In genomic region chr6:32742374-32742773, GRCh38 we compare ENCODE assay signal across 17 cellular contexts. TPM values are rescaled to one million over a fixed set of nuclear protein-coding genes. Genes with fewer than 3 reads are reported as not detected.
DNase-seq lines count a peak whose midpoint lies in the region; ATAC-seq, FAIRE-seq and TF ChIP-seq lines count a peak whose summit lies in the region.
"Had no signal": no experiment of that assay in that cellular context is flagged by ENCODE, and none has a peak within 500 bp of the region (broad histone marks: within the 10 kb centered on the region; RNA-seq: fewer than 3 reads in every experiment).

No MANE protein-coding gene starts in this region.

- TF ChIP-seq EP300 in K562 (IDR thresholded peaks at IDR 0.05; ENCODE audit: low read length) (no peak), esophagus muscularis mucosa (IDR thresholded peaks at IDR 0.05) (no peak)

- H3K4me3 ChIP-seq in Karpas-422 (ENCODE audit: low read length) (no peak overlapping the region), K562 (no peak overlapping the region), esophagus muscularis mucosa (no peak overlapping the region)
- H3K4me3 ChIP-seq: HAP-1 had no signal

- peak overlapping the region; percentile 47; the same call in 1 of the 2 replicates for H3K27ac ChIP-seq in Karpas-422 (ENCODE audit: low read length)
- H3K27ac ChIP-seq in K562 (ENCODE audit: extremely low read depth, low read depth, low read length) = no peak overlapping the region
- no peak overlapping the region for H3K27ac ChIP-seq in esophagus muscularis mucosa (replicated peaks in 1 of 4)

- H3K4me1 Mint-ChIP-seq in activated naive CD4-positive, alpha-beta T cell treated with anti-CD3 and anti-CD28 coated beads, Interleukin-2, amount 10 ng/mL, durations not matched to agents 7 days and 5 days = no peaks in the 10 kb centered on the region
- H3K4me1 Mint-ChIP-seq in T-cell = peaks cover 0 to 3% (median 0%) of the 10 kb centered on the region in 3 donors
- H3K4me1 Mint-ChIP-seq in activated CD8-positive, alpha-beta memory T cell treated with anti-CD3 and anti-CD28 coated beads, Interleukin-2, amount 10 ng/mL, durations not matched to agents 7 days and 5 days = peaks cover 15% of the 10 kb centered on the region

- no peak for TF ChIP-seq POLR2A in K562 (conservative IDR thresholded peaks at IDR 0.05)
- no peak for TF ChIP-seq POLR2A in esophagus muscularis mucosa (IDR thresholded peaks at IDR 0.05; ENCODE audit: low read depth)

- POLR2A ChIA-PET in K562 (lab: Yijun Ruan, JAX) = interaction anchor here (2.0 kb wide), 1 partner anchor 14 kb away, joined by 8 read pairs; no protein-coding TSS in a partner anchor
- POLR2A ChIA-PET in T-cell (lab: Charles Lee) = interaction anchor here in 1 of 2 donors (0.6 kb wide), 1 partner anchor 344 kb away, joined by 3 read pairs; no protein-coding TSS in a partner anchor

- H3K9me2 ChIP-seq in Karpas-422 (replicated peaks; ENCODE audit: insufficient read depth, low read length) = no peaks in the 10 kb centered on the region

- H3K9me3 ChIP-seq in Karpas-422 (ENCODE audit: low read length) = no peaks in the 10 kb centered on the region
- H3K9me3 ChIP-seq in K562 (replicated peaks; ENCODE audit: control insufficient read depth, insufficient read depth, low read depth, low read length) = no peaks in the 10 kb centered on the region
- H3K9me3 ChIP-seq in esophagus muscularis mucosa = no peaks in the 10 kb centered on the region
- H3K9me3 ChIP-seq: HAP-1 had no signal

- no peak overlapping the region for H3K4me2 ChIP-seq in Karpas-422 (ENCODE audit: low read depth, low read length, poor library complexity, severe bottlenecking)
- no peak overlapping the region for H3K4me2 ChIP-seq in K562 (ENCODE audit: insufficient read depth, low read length)

- H3K36me3 ChIP-seq in Karpas-422 (ENCODE audit: insufficient read depth, low read length) (no peaks in the 10 kb centered on the region), K562 (ENCODE audit: control insufficient read depth, insufficient read depth, low read length) (no peaks in the 10 kb centered on the region), esophagus muscularis mucosa (no peaks in the 10 kb centered on the region)
- H3K36me3 ChIP-seq: HAP-1 had no signal

- peak overlapping the region; percentile 67 for H3K27ac Mint-ChIP-seq in activated naive CD4-positive, alpha-beta T cell treated with anti-CD3 and anti-CD28 coated beads, Interleukin-2, amount 10 ng/mL, durations not matched to agents 7 days and 5 days
- no peak overlapping the region for H3K27ac Mint-ChIP-seq in T-cell
- H3K27ac Mint-ChIP-seq in activated CD8-positive, alpha-beta memory T cell treated with anti-CD3 and anti-CD28 coated beads, Interleukin-2, amount 10 ng/mL, durations not matched to agents 7 days and 5 days = no peak overlapping the region
- H3K27ac Mint-ChIP-seq: CD4-positive, alpha-beta memory T cell; HFFc6 had no signal

- H3K79me2 ChIP-seq in Karpas-422 (ENCODE audit: low read length) (no peaks in the 10 kb centered on the region), K562 (ENCODE audit: control insufficient read depth, insufficient read depth, low read length) (no peaks in the 10 kb centered on the region)

- H3K4me1 ChIP-seq in Karpas-422 (ENCODE audit: low read length) (no peaks in the 10 kb centered on the region; the same call in 1 of the 2 replicates), K562 (replicated peaks in 1 of 2; ENCODE audit: control insufficient read depth in 2 of 2, insufficient read depth in 2 of 2, low read length in 2 of 2) (no peaks in the 10 kb centered on the region), esophagus muscularis mucosa (no peaks in the 10 kb centered on the region)
- H3K4me1 ChIP-seq: HAP-1 had no signal

- H3K27me3 Mint-ChIP-seq in activated naive CD4-positive, alpha-beta T cell treated with anti-CD3 and anti-CD28 coated beads, Interleukin-2, amount 10 ng/mL, durations not matched to agents 7 days and 5 days = peaks cover 39% of the 10 kb centered on the region
- H3K27me3 Mint-ChIP-seq in T-cell = peaks cover 35 to 43% of the 10 kb centered on the region in 2 donors
- H3K27me3 Mint-ChIP-seq in activated CD8-positive, alpha-beta memory T cell treated with anti-CD3 and anti-CD28 coated beads, Interleukin-2, amount 10 ng/mL, durations not matched to agents 7 days and 5 days = peaks cover 59% of the 10 kb centered on the region

- no peak for FAIRE-seq in K562 (lab: Jason Lieb, UNC)
- FAIRE-seq: GM19239, H1 had no signal

- no peak overlapping the region for H3K4me3 Mint-ChIP-seq in activated naive CD4-positive, alpha-beta T cell treated with anti-CD3 and anti-CD28 coated beads, Interleukin-2, amount 10 ng/mL, durations not matched to agents 7 days and 5 days
- no peak overlapping the region for H3K4me3 Mint-ChIP-seq in T-cell
- no peak overlapping the region for H3K4me3 Mint-ChIP-seq in activated CD8-positive, alpha-beta memory T cell treated with anti-CD3 and anti-CD28 coated beads, Interleukin-2, amount 10 ng/mL, durations not matched to agents 7 days and 5 days
- H3K4me3 Mint-ChIP-seq: CD4-positive, alpha-beta memory T cell; HFFc6 had no signal

- H3K27me3 ChIP-seq in Karpas-422 (ENCODE audit: low read length) (no peaks in the 10 kb centered on the region), K562 (ENCODE audit: control insufficient read depth in 2 of 2, insufficient read depth in 2 of 2, low read length in 2 of 2) (peaks cover 13 to 19% of the 10 kb centered on the region in 2 experiments; a peak in 4 of 5 replicates), esophagus muscularis mucosa (peaks cover 0 to 10% (median 0%) of the 10 kb centered on the region in 4 donors)

- peak overlapping the region; percentile 24; the same call in 1 of the 2 replicates for H3K9ac ChIP-seq in Karpas-422 (ENCODE audit: low read length)
- H3K9ac ChIP-seq in K562 (ENCODE audit: insufficient read depth in 1 of 2, low read depth in 2 of 2, low read length in 2 of 2) = no peak overlapping the region

- no TSS peak for BruUV-seq in K562 (replicated peaks; lab: Mats Ljungman, UMichigan)

- CTCF ChIA-PET in activated naive CD4-positive, alpha-beta T cell treated with anti-CD3 and anti-CD28 coated beads, Interleukin-2, amount 10 ng/mL, durations not matched to agents 7 days and 5 days (lab: Charles Lee) = no interaction called here
- CTCF ChIA-PET in K562 (lab: Yijun Ruan, JAX; ENCODE audit: low intra/inter-chr PET ratio) (no interaction called here), T-cell (lab: Charles Lee) (no interaction called here)
- CTCF ChIA-PET in activated CD8-positive, alpha-beta memory T cell treated with anti-CD3 and anti-CD28 coated beads, Interleukin-2, amount 10 ng/mL, durations not matched to agents 7 days and 5 days (lab: Charles Lee) = interaction anchor here (1.3 kb wide), 1 partner anchor 42 kb away, joined by 3 read pairs; no protein-coding TSS in a partner anchor

- TF ChIP-seq CTCF in K562 (IDR thresholded peaks at IDR 0.05 in 2 of 3, conservative IDR thresholded peaks at IDR 0.05 in 1 of 3; ENCODE audit: insufficient read depth in 2 of 3, low read depth in 1 of 3, low read length in 3 of 3) (no peak), esophagus muscularis mucosa (IDR thresholded peaks at IDR 0.05) (no peak)

- H3K36me3 Mint-ChIP-seq in activated naive CD4-positive, alpha-beta T cell treated with anti-CD3 and anti-CD28 coated beads, Interleukin-2, amount 10 ng/mL, durations not matched to agents 7 days and 5 days = no peaks in the 10 kb centered on the region
- no peaks in the 10 kb centered on the region for H3K36me3 Mint-ChIP-seq in T-cell
- no peaks in the 10 kb centered on the region for H3K36me3 Mint-ChIP-seq in activated CD8-positive, alpha-beta memory T cell treated with anti-CD3 and anti-CD28 coated beads, Interleukin-2, amount 10 ng/mL, durations not matched to agents 7 days and 5 days
- H3K36me3 Mint-ChIP-seq: CD4-positive, alpha-beta memory T cell had no signal

- 4% methylated on average over 3 of the region's 3 CpGs for WGBS in K562 (ENCODE audit: insufficient coverage, low coverage, missing lambda C conversion rate)
- WGBS in esophagus muscularis mucosa = 92% methylated on average over 3 of the region's 3 CpGs

- no peak for DNase-seq in activated naive CD4-positive, alpha-beta T cell treated with anti-CD3 and anti-CD28 coated beads, Interleukin-2, amount 10 ng/mL, durations not matched to agents 7 days and 5 days
- DNase-seq in activated naive CD4-positive, alpha-beta T cell treated with anti-CD3 and anti-CD28 coated beads, Interleukin-2, amount 50 U/mL, for 16 hours = no peak
- no peak for DNase-seq in Karpas-422
- DNase-seq in K562 (ENCODE audit: extremely low read depth in 1 of 4, low spot score in 3 of 4) = no peak
- no peak for DNase-seq in esophagus muscularis mucosa (ENCODE audit: extremely low spot score)
- no peak for DNase-seq in T-cell
- DNase-seq in activated CD8-positive, alpha-beta memory T cell treated with anti-CD3 and anti-CD28 coated beads, Interleukin-2, amount 10 ng/mL, durations not matched to agents 7 days and 5 days = no peak
- DNase-seq: ACHN; C1 segment of cervical spinal cord; CD4-positive, alpha-beta memory T cell; DMS79; HFFc6 had no signal

- ATAC-seq in K562 (no peak), T-cell (replicated peaks in 1 of 4) (no peak)
- ATAC-seq in activated CD8-positive, alpha-beta memory T cell treated with anti-CD3 and anti-CD28 coated beads, Interleukin-2, amount 10 ng/mL, durations not matched to agents 7 days and 5 days = no peak

- H4K20me1 ChIP-seq in Karpas-422 (ENCODE audit: insufficient read depth, low read depth, low read length) = no peaks in the 10 kb centered on the region
- 0 out of 2 replicates have a peak, but pooled peaks cover 2% of the 10 kb centered on the region for H4K20me1 ChIP-seq in K562 (replicated peaks; ENCODE audit: control insufficient read depth, insufficient read depth, low read length)

- in situ Hi-C loops in K562 (cut with MboI) = loop anchor here (5.0 kb wide), 1 partner anchor 105 kb away; the partner anchor contains the start of gene HLA-DQA1

- no peaks in the 10 kb centered on the region for H3K9me1 ChIP-seq in K562 (ENCODE audit: control insufficient read depth, insufficient read depth, low read length)

- intact Hi-C loops in K562 (cut with micrococcal nuclease) (no loop called here), esophagus muscularis mucosa (cut with DNase I) (no loop called here)

- TF ChIP-seq RAD21 in K562 (CRISPR knock-in tag; conservative IDR thresholded peaks at IDR 0.05 in 1 of 2, IDR thresholded peaks at IDR 0.05 in 1 of 2) = no peak

- H3K9me3 Mint-ChIP-seq in activated naive CD4-positive, alpha-beta T cell treated with anti-CD3 and anti-CD28 coated beads, Interleukin-2, amount 10 ng/mL, durations not matched to agents 7 days and 5 days = no peaks in the 10 kb centered on the region
- no peaks in the 10 kb centered on the region for H3K9me3 Mint-ChIP-seq in T-cell
- H3K9me3 Mint-ChIP-seq in activated CD8-positive, alpha-beta memory T cell treated with anti-CD3 and anti-CD28 coated beads, Interleukin-2, amount 10 ng/mL, durations not matched to agents 7 days and 5 days (ENCODE audit: low read depth) = no peaks in the 10 kb centered on the region
- H3K9me3 Mint-ChIP-seq: CD4-positive, alpha-beta memory T cell; HFFc6 had no signal

- no peak overlapping the region for H2AFZ ChIP-seq in Karpas-422 (ENCODE audit: low read length)
- H2AFZ ChIP-seq in K562 (ENCODE audit: low read depth, low read length) = no peak overlapping the region

RNA-seq across cellular contexts. Expression of gene HLA-DQA2, which starts 1.2 kb away (rescaled TPM):
- 40.2 and 66.5 TPM in 2 replicates for total RNA-seq in Karpas-422 (2014; rRNA removed; shearing (Covaris generic); ENCODE audit: low replicate concordance)
- total RNA-seq in K562 (2011; cell fraction: chromatin; rRNA removed; ENCODE audit: low replicate concordance) = not detected in 2 replicates
- not detected in 2 replicates for total RNA-seq in K562 (2011; cell fraction: nucleolus; rRNA removed)
- total RNA-seq in K562 (2011; cell fraction: nucleoplasm; rRNA removed) = not detected in 2 replicates
- total RNA-seq in K562 (2014; rRNA removed) (not detected in 2 replicates), K562 (2014; rRNA removed; fragmentation: Illumina TruSeq; extraction: Trizol) (not detected in 2 replicates), K562 (2015; rRNA removed; fragmentation: Illumina TruSeq; extraction: Trizol) (not detected in 2 replicates), K562 (2021) (not detected in 2 replicates), esophagus muscularis mucosa (1 to 10 TPM in 1 of 4 donors, under 1 TPM in 2, not detected in 1; 0.40 to 3.2 (median 0.42) TPM), T-cell (1 to 10 TPM in 3 of 5 donors, under 1 TPM in 2; 0.35 to 2.7 (median 1.1) TPM)
- polyA plus RNA-seq in K562 (2011; rRNA removed) (not detected in 2 replicates), K562 (2014; fragmentation: Illumina TruSeq; extraction: Trizol) (not detected in 2 replicates), K562 (2014; fragmentation: Nextera tagmentation; extraction: Ambion mirVana) (not detected), K562 (2014; rRNA removed) (not detected in 2 replicates)
- not detected in 2 replicates for polyA plus RNA-seq in K562 (2011; cell fraction: cytosol; rRNA removed)
- not detected in 2 replicates for polyA plus RNA-seq in K562 (2011; cell fraction: nucleus; rRNA removed)
- polyA plus RNA-seq in K562 (2012) = not detected in 2 replicates
- not detected in 2 replicates for polyA minus RNA-seq in K562 (2011; rRNA and poly(A)+ RNA removed)
- not detected in 2 replicates for polyA minus RNA-seq in K562 (2011; cell fraction: cytosol; rRNA and poly(A)+ RNA removed)
- polyA minus RNA-seq in K562 (2011; cell fraction: nucleus; rRNA and poly(A)+ RNA removed) = not detected in 2 replicates
- total RNA-seq in activated CD8-positive, alpha-beta memory T cell treated with anti-CD3 and anti-CD28 coated beads, Interleukin-2, amount 10 ng/mL, durations not matched to agents 7 days and 5 days = 10 to 100 TPM in 1 of 2 experiments, 1 to 10 TPM in 1; 4.9 to 11.6 TPM
- total RNA-seq: A172; CD4-positive, alpha-beta memory T cell; G401; H1; HFFc6 had no signal
- polyA plus RNA-seq: H1 had no signal

RNA-seq across cellular contexts. Expression of gene HLA-DQB2, which starts 21.0 kb away (rescaled TPM):
- 0.14 TPM in 1 of 2 replicates, not detected in the other for total RNA-seq in Karpas-422 (2014; rRNA removed; shearing (Covaris generic); ENCODE audit: low replicate concordance)
- not detected in 2 replicates for total RNA-seq in K562 (2011; cell fraction: chromatin; rRNA removed; ENCODE audit: low replicate concordance)
- total RNA-seq in K562 (2011; cell fraction: nucleolus; rRNA removed) = not detected in 2 replicates
- not detected in 2 replicates for total RNA-seq in K562 (2011; cell fraction: nucleoplasm; rRNA removed)
- total RNA-seq in K562 (2014; rRNA removed) (not detected in 2 replicates), K562 (2014; rRNA removed; fragmentation: Illumina TruSeq; extraction: Trizol) (not detected in 2 replicates), K562 (2015; rRNA removed; fragmentation: Illumina TruSeq; extraction: Trizol) (not detected in 2 replicates), K562 (2021) (not detected in 2 replicates), esophagus muscularis mucosa (1 to 10 TPM in 2 of 4 donors, under 1 TPM in 2; 0.33 to 1.7 (median 0.86) TPM), T-cell (1 to 10 TPM in 2 of 5 donors, under 1 TPM in 2, not detected in 1; 0.70 to 3.1 (median 1.3) TPM)
- polyA plus RNA-seq in K562 (2011; rRNA removed) (not detected in 2 replicates), K562 (2014; fragmentation: Illumina TruSeq; extraction: Trizol) (not detected in 2 replicates), K562 (2014; fragmentation: Nextera tagmentation; extraction: Ambion mirVana) (not detected), K562 (2014; rRNA removed) (not detected in 2 replicates)
- polyA plus RNA-seq in K562 (2011; cell fraction: cytosol; rRNA removed) = not detected in 2 replicates
- polyA plus RNA-seq in K562 (2011; cell fraction: nucleus; rRNA removed) = not detected in 2 replicates
- polyA plus RNA-seq in K562 (2012) = not detected in 2 replicates
- polyA minus RNA-seq in K562 (2011; rRNA and poly(A)+ RNA removed) = not detected in 2 replicates
- polyA minus RNA-seq in K562 (2011; cell fraction: cytosol; rRNA and poly(A)+ RNA removed) = not detected in 2 replicates
- not detected in 2 replicates for polyA minus RNA-seq in K562 (2011; cell fraction: nucleus; rRNA and poly(A)+ RNA removed)
- total RNA-seq in activated CD8-positive, alpha-beta memory T cell treated with anti-CD3 and anti-CD28 coated beads, Interleukin-2, amount 10 ng/mL, durations not matched to agents 7 days and 5 days = 1 to 10 TPM; 2.9 to 4.2 TPM
- total RNA-seq: A172; CD4-positive, alpha-beta memory T cell; G401; H1; HFFc6 had no signal
- polyA plus RNA-seq: H1 had no signal
